8 cellular contexts compared by ENCODE assay signal in the genomic region with DNA sequence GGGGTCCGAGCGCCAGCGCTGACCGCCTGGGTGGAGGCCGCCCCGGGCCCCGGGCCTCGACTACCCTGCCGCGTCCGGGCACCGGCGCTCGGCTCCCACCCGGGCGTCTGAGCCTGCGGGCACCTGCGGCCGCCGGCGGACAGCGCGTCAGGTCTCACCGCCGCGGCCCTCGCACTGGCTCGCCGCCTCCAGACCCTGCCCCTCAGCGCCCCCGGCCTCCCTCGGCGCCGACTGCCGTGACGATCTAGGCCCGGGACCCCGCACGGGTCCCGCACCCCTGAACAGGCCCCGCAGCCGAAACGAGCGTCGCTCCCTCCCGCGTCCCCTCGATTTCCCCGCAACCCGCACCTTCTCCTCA. TPM values are rescaled to one million over a fixed set of nuclear protein-coding genes. Genes with fewer than 3 reads are reported as not detected.
DNase-seq lines count a peak whose midpoint lies in the region; ATAC-seq and TF ChIP-seq lines count a peak whose summit lies in the region.

No MANE protein-coding gene starts in this region.

- peaks cover 1% of the 10 kb centered on the region; the same call in 1 of the 2 replicates for H3K36me3 ChIP-seq in Caco-2 (ENCODE audit: control insufficient read depth, insufficient read depth, low read length)

- peak overlapping the region; percentile 96 for H3K27ac Mint-ChIP-seq in Caco-2 (ENCODE audit: unreplicated experiment)
- H3K27ac Mint-ChIP-seq in activated naive CD8-positive, alpha-beta T cell treated with anti-CD3 and anti-CD28 coated beads for 36 hours: peak overlapping the region; percentile 99
- H3K27ac Mint-ChIP-seq in stimulated activated naive B cell treated with anti-CD40 and anti-IgM and Interleukin-4, amounts not matched to agents 10 μg/mL and 1 μg/mL and 100 μg/mL, for 72 hours: peak overlapping the region; percentile 100

- peaks cover 13% of the 10 kb centered on the region for H3K4me1 ChIP-seq in Caco-2

- no TSS peak for BruUV-seq in Caco-2 (replicated peaks; lab: Mats Ljungman, UMichigan)

- no peaks in the 10 kb centered on the region for H3K27me3 Mint-ChIP-seq in Caco-2 (ENCODE audit: insufficient read depth, unreplicated experiment)
- H3K27me3 Mint-ChIP-seq in activated naive CD8-positive, alpha-beta T cell treated with anti-CD3 and anti-CD28 coated beads for 36 hours: peaks cover 2% of the 10 kb centered on the region
- H3K27me3 Mint-ChIP-seq in stimulated activated naive B cell treated with anti-CD40 and anti-IgM and Interleukin-4, amounts not matched to agents 10 μg/mL and 1 μg/mL and 100 μg/mL, for 72 hours: no peaks in the 10 kb centered on the region

- ATAC-seq in GM19467 (IDR thresholded peaks at IDR 0.05; ENCODE audit: unreplicated experiment) (peak; percentile 5), HG03521 (IDR thresholded peaks at IDR 0.05; ENCODE audit: unreplicated experiment) (peak; percentile 19)
- peak; percentile 32 to 38 for ATAC-seq in stimulated activated naive B cell treated with anti-CD40 and anti-IgM and Interleukin-4, amounts not matched to agents 10 μg/mL and 1 μg/mL and 100 μg/mL, for 72 hours (replicated peaks)

- peak overlapping the region; percentile 87 for H3K4me3 Mint-ChIP-seq in Caco-2 (ENCODE audit: unreplicated experiment)
- peak overlapping the region; percentile 99 for H3K4me3 Mint-ChIP-seq in activated naive CD8-positive, alpha-beta T cell treated with anti-CD3 and anti-CD28 coated beads for 36 hours
- H3K4me3 Mint-ChIP-seq in stimulated activated naive B cell treated with anti-CD40 and anti-IgM and Interleukin-4, amounts not matched to agents 10 μg/mL and 1 μg/mL and 100 μg/mL, for 72 hours: peak overlapping the region; percentile 100

- peak in 1 of 2 experiments; percentile 39 for DNase-seq in Caco-2
- peak; percentile 33 for DNase-seq in activated naive CD8-positive, alpha-beta T cell treated with anti-CD3 and anti-CD28 coated beads for 36 hours
- peak; percentile 57 for DNase-seq in iPS-NIHi11 (ENCODE audit: low spot score)
- DNase-seq in stimulated activated naive B cell treated with anti-CD40 and anti-IgM and Interleukin-4, amounts not matched to agents 10 μg/mL and 1 μg/mL and 100 μg/mL, for 72 hours: peak; percentile 4
- no peak for DNase-seq in DMS153 treated with DMSO at 0.1 percent for 48 hours (lab: John Stamatoyannopoulos, UW; ENCODE audit: unreplicated experiment)
- DNase-seq in NCI-H187 treated with DMSO at 0.1 percent for 48 hours (lab: John Stamatoyannopoulos, UW): no peak

- peaks cover 29% of the 10 kb centered on the region for H3K36me3 Mint-ChIP-seq in Caco-2 (ENCODE audit: insufficient read depth, unreplicated experiment)
- peaks cover 29% of the 10 kb centered on the region for H3K36me3 Mint-ChIP-seq in activated naive CD8-positive, alpha-beta T cell treated with anti-CD3 and anti-CD28 coated beads for 36 hours
- peaks cover 6 to 19% of the 10 kb centered on the region in 2 donors for H3K36me3 Mint-ChIP-seq in stimulated activated naive B cell treated with anti-CD40 and anti-IgM and Interleukin-4, amounts not matched to agents 10 μg/mL and 1 μg/mL and 100 μg/mL, for 72 hours

- no peaks in the 10 kb centered on the region for H3K9me3 ChIP-seq in Caco-2

- H3K4me3 ChIP-seq in Caco-2 (ENCODE audit: low read depth, low read length): peak overlapping the region; percentile 83

- peaks cover 11% of the 10 kb centered on the region for H3K4me1 Mint-ChIP-seq in Caco-2 (ENCODE audit: low read depth, unreplicated experiment)
- peaks cover 16% of the 10 kb centered on the region for H3K4me1 Mint-ChIP-seq in activated naive CD8-positive, alpha-beta T cell treated with anti-CD3 and anti-CD28 coated beads for 36 hours
- peaks cover 5 to 6% of the 10 kb centered on the region in 2 donors for H3K4me1 Mint-ChIP-seq in stimulated activated naive B cell treated with anti-CD40 and anti-IgM and Interleukin-4, amounts not matched to agents 10 μg/mL and 1 μg/mL and 100 μg/mL, for 72 hours

- intact Hi-C loops in Caco-2 (cut with micrococcal nuclease; ENCODE audit: unreplicated experiment): loop anchor here (2.0 to 5.0 kb wide), 3 partner anchors 29 to 39 kb away; a partner anchor contains a TSS

- H3K9me3 Mint-ChIP-seq in Caco-2 (ENCODE audit: unreplicated experiment): no peaks in the 10 kb centered on the region
- no peaks in the 10 kb centered on the region for H3K9me3 Mint-ChIP-seq in activated naive CD8-positive, alpha-beta T cell treated with anti-CD3 and anti-CD28 coated beads for 36 hours
- H3K9me3 Mint-ChIP-seq in stimulated activated naive B cell treated with anti-CD40 and anti-IgM and Interleukin-4, amounts not matched to agents 10 μg/mL and 1 μg/mL and 100 μg/mL, for 72 hours: no peaks in the 10 kb centered on the region

- TF ChIP-seq CTCF in Caco-2 (IDR thresholded peaks at IDR 0.05; ENCODE audit: insufficient read depth in 1 of 2, low read depth in 1 of 2, low read length in 1 of 2, severe bottlenecking in 1 of 2, unreplicated experiment in 1 of 2): no peak

- no peaks in the 10 kb centered on the region for H3K27me3 ChIP-seq in Caco-2 (replicated peaks; ENCODE audit: control insufficient read depth, insufficient read depth, low read length)

- CTCF ChIA-PET in Caco-2 (lab: Charles Lee): interaction anchor here (0.7 to 1.4 kb wide), 5 partner anchors 28 to 62 kb away, joined by 3 to 9 read pairs (median 6); a partner anchor contains a TSS

- POLR2A ChIA-PET in Caco-2 (lab: Charles Lee): interaction anchor here (0.6 to 1.2 kb wide), 5 partner anchors 8 to 158 kb away, joined by 4 to 16 read pairs (median 4); a partner anchor contains a TSS

RNA-seq across cellular contexts. Expression of a gene that starts 0.3 kb away (rescaled TPM):
- total RNA-seq in Caco-2 (2022): 142 and 145 TPM in 2 replicates
- 10 to 100 TPM; 89.2 to 90.3 TPM for total RNA-seq in activated naive CD8-positive, alpha-beta T cell treated with anti-CD3 and anti-CD28 coated beads for 36 hours

RNA-seq across cellular contexts. Expression of a gene that starts 28.4 kb away (rescaled TPM):
- 13.3 and 13.7 TPM in 2 replicates for total RNA-seq in Caco-2 (2022)
- total RNA-seq in activated naive CD8-positive, alpha-beta T cell treated with anti-CD3 and anti-CD28 coated beads for 36 hours: 10 to 100 TPM; 17.2 to 23.3 TPM

RNA-seq across cellular contexts. Expression of a gene that starts 39.4 kb away (rescaled TPM):
- 26.1 and 29.6 TPM in 2 replicates for total RNA-seq in Caco-2 (2022)
- 10 to 100 TPM; 23.3 to 23.6 TPM for total RNA-seq in activated naive CD8-positive, alpha-beta T cell treated with anti-CD3 and anti-CD28 coated beads for 36 hours

RNA-seq across cellular contexts. Expression of a gene that starts 59.0 kb away (rescaled TPM):
- 62.6 and 63.8 TPM in 2 replicates for total RNA-seq in Caco-2 (2022)
- total RNA-seq in activated naive CD8-positive, alpha-beta T cell treated with anti-CD3 and anti-CD28 coated beads for 36 hours: 10 to 100 TPM; 62.7 to 65.5 TPM

Comparison
In these comparisons a context has a peak if more than half of its experiments do, and no peak if none do; other contexts are left out.
1. DNase-seq: peak in activated naive CD8-positive, alpha-beta T cell treated with anti-CD3 and anti-CD28 coated beads for 36 hours (single experiment), iPS-NIHi11 (single experiment) and stimulated activated naive B cell treated with anti-CD40 and anti-IgM and Interleukin-4, amounts not matched to agents 10 μg/mL and 1 μg/mL and 100 μg/mL, for 72 hours (single experiment); none in DMS153 treated with DMSO at 0.1 percent for 48 hours (single experiment) and NCI-H187 treated with DMSO at 0.1 percent for 48 hours (single experiment).
2. Peak in every context shown above with its lines, with median percentiles within 50 percentile points of each other: H3K27ac Mint-ChIP-seq, H3K4me3 Mint-ChIP-seq and ATAC-seq.